In the genomic region with DNA sequence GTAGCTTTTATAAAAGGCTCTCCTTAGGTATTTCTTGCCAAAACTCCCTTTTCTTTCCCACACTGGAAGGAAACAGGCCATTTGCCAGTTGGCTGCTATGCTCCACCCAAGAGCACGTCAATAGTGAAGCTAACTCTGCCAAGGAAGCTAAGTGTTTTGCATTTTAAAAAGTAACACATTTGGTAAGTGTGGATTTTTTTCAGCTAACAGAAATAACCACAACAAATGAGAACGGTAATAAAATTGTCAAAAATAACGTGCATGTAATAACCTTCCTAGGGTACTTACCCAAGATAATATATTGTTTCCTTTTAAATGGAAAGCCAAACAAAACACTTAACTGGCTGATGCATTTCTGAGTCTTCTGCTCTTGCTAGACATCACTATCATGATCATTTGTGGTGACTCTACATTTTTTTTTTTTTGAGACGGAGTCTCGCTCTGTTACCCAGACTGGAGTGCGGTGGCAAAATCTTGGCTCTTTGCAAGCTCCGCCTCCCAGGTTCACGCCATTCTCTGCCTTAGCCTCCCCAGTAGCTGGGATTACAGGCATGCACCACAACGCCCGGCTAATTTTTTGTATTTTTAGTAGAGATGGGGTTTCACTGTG, we compare ENCODE assay signal across 11 cellular contexts. TPM values are rescaled to one million over a fixed set of nuclear protein-coding genes. Genes with fewer than 3 reads are reported as not detected.
DNase-seq lines count a peak whose midpoint lies in the region; ATAC-seq and TF ChIP-seq lines count a peak whose summit lies in the region.
"Had no signal": no experiment of that assay in that cellular context is flagged by ENCODE, and none has a peak within 500 bp of the region (broad histone marks: within the 10 kb centered on the region; RNA-seq: fewer than 3 reads in every experiment).

No MANE protein-coding gene starts in this region.

- H3K27me3 ChIP-seq in esophagus squamous epithelium = no peaks in the 10 kb centered on the region
- no peaks in the 10 kb centered on the region for H3K27me3 ChIP-seq in vagina

- H3K4me1 ChIP-seq in esophagus squamous epithelium (peaks cover 6 to 54% (median 21%) of the 10 kb centered on the region in 3 donors), vagina (peaks cover 55% of the 10 kb centered on the region)

- no peaks in the 10 kb centered on the region for H3K9me3 Mint-ChIP-seq in activated T-cell treated with anti-CD3 and anti-CD28 coated beads, Interleukin-2, amount 50 U/mL, for 72 hours
- no peaks in the 10 kb centered on the region for H3K9me3 Mint-ChIP-seq in natural killer cell
- H3K9me3 Mint-ChIP-seq: T-helper 1 cell treated with Interleukin-12 subunit alpha and Interleukin-12 subunit beta and Interleukin-4 antibody, amounts not matched to agents 30 μg/mL and 1 μg/mL, for 36 hours had no signal

- H3K9me3 ChIP-seq in esophagus squamous epithelium (no peaks in the 10 kb centered on the region), vagina (no peaks in the 10 kb centered on the region)

- H3K36me3 ChIP-seq in esophagus squamous epithelium (peaks cover 0 to 60% (median 21%) of the 10 kb centered on the region in 3 donors), vagina (peaks cover 0 to 17% of the 10 kb centered on the region in 2 donors)

- H3K4me3 ChIP-seq in esophagus squamous epithelium = peak overlapping the region in 2 of 4 donors; percentile 13 to 25
- peak overlapping the region; percentile 9 to 21 for H3K4me3 ChIP-seq in vagina

- intact Hi-C loops in esophagus squamous epithelium (cut with DNase I) (no loop called here), natural killer cell (cut with micrococcal nuclease) (loop anchor here (1.0 kb wide), 1 partner anchor 17 kb away; the partner anchor contains the start of gene HACD3), vagina (cut with DNase I) (no loop called here)

- peaks cover 54% of the 10 kb centered on the region for H3K4me1 Mint-ChIP-seq in activated T-cell treated with anti-CD3 and anti-CD28 coated beads, Interleukin-2, amount 50 U/mL, for 72 hours (ENCODE audit: low read depth)
- peaks cover 55 to 58% of the 10 kb centered on the region in 2 donors for H3K4me1 Mint-ChIP-seq in natural killer cell

- no peak for DNase-seq in activated T-cell treated with anti-CD3 and anti-CD28 coated beads, Interleukin-2, amount 50 U/mL, for 72 hours
- DNase-seq in activated T-cell treated with anti-CD3 and anti-CD28 coated beads, Interleukin-2, amount 50 U/mL, for 1 hour = no peak
- no peak for DNase-seq in esophagus squamous epithelium (lab: John Stamatoyannopoulos, UW)
- DNase-seq in natural killer cell = peak; percentile 37
- DNase-seq in vagina (ENCODE audit: extremely low spot score in 2 of 2) = no peak
- no peak for DNase-seq in DMS53 (lab: John Stamatoyannopoulos, UW)
- no peak for DNase-seq in NCI-H146 treated with DMSO at 0.1 percent for 48 hours (lab: John Stamatoyannopoulos, UW; ENCODE audit: unreplicated experiment)
- DNase-seq: activated gamma-delta T cell, NCI-H524 had no signal

- TF ChIP-seq CTCF in esophagus squamous epithelium (IDR thresholded peaks at IDR 0.05) = no peak
- TF ChIP-seq CTCF in natural killer cell (IDR thresholded peaks at IDR 0.05) = no peak
- no peak for TF ChIP-seq CTCF in vagina (IDR thresholded peaks at IDR 0.05)

- H3K4me3 Mint-ChIP-seq in activated T-cell treated with anti-CD3 and anti-CD28 coated beads, Interleukin-2, amount 50 U/mL, for 72 hours = peak overlapping the region in 1 of 2 donors; percentile 37
- peak overlapping the region; percentile 85 for H3K4me3 Mint-ChIP-seq in natural killer cell
- H3K4me3 Mint-ChIP-seq: T-helper 1 cell treated with Interleukin-12 subunit alpha and Interleukin-12 subunit beta and Interleukin-4 antibody, amounts not matched to agents 30 μg/mL and 1 μg/mL, for 36 hours had no signal

- H3K36me3 Mint-ChIP-seq in activated T-cell treated with anti-CD3 and anti-CD28 coated beads, Interleukin-2, amount 50 U/mL, for 72 hours (ENCODE audit: insufficient read depth in 2 of 2) = peaks cover 3 to 13% of the 10 kb centered on the region in 2 donors
- peaks cover 10% of the 10 kb centered on the region for H3K36me3 Mint-ChIP-seq in natural killer cell

- TF ChIP-seq POLR2A in esophagus squamous epithelium (IDR thresholded peaks at IDR 0.05) = no peak
- TF ChIP-seq POLR2A in vagina (IDR thresholded peaks at IDR 0.05) = no peak

- H3K27ac Mint-ChIP-seq in activated T-cell treated with anti-CD3 and anti-CD28 coated beads, Interleukin-2, amount 50 U/mL, for 72 hours = peak overlapping the region; percentile 86
- H3K27ac Mint-ChIP-seq in natural killer cell = peak overlapping the region; percentile 93 to 97
- H3K27ac Mint-ChIP-seq: T-helper 1 cell treated with Interleukin-12 subunit alpha and Interleukin-12 subunit beta and Interleukin-4 antibody, amounts not matched to agents 30 μg/mL and 1 μg/mL, for 36 hours had no signal

- H3K27me3 Mint-ChIP-seq in activated T-cell treated with anti-CD3 and anti-CD28 coated beads, Interleukin-2, amount 50 U/mL, for 72 hours (ENCODE audit: low read depth) = no peaks in the 10 kb centered on the region
- H3K27me3 Mint-ChIP-seq in natural killer cell (ENCODE audit: low read depth in 2 of 2) = no peaks in the 10 kb centered on the region

- WGBS in esophagus squamous epithelium, 2 donors = 27 to 29% methylated on average over 9 to 10 of the region's 10 CpGs

- ATAC-seq in activated T-cell treated with anti-CD3 and anti-CD28 coated beads, Interleukin-2, amount 50 U/mL, for 72 hours (replicated peaks in 1 of 2) = no peak
- ATAC-seq in natural killer cell (peak; percentile 52 to 62 (median 62)), GM19452 (IDR thresholded peaks at IDR 0.05; ENCODE audit: unreplicated experiment) (no peak)

- H3K27ac ChIP-seq in esophagus squamous epithelium (peak overlapping the region in 3 of 4 donors; percentile 51 to 66 (median 60)), vagina (peak overlapping the region; percentile 68)

RNA-seq across cellular contexts. Expression of gene DPP8, which starts 4.6 kb away (rescaled TPM):
- total RNA-seq in activated T-cell treated with anti-CD3 and anti-CD28 coated beads, Interleukin-2, amount 50 U/mL, for 72 hours = 10 to 100 TPM; 36.1 to 38.6 TPM
- total RNA-seq in esophagus squamous epithelium = 10 to 100 TPM; 19.8 to 30.5 (median 21.8) TPM
- 10 to 100 TPM; 51.7 to 64.8 (median 62.4) TPM for total RNA-seq in natural killer cell
- total RNA-seq in vagina = 28.2 TPM

RNA-seq across cellular contexts. Expression of gene HACD3, which starts 17.4 kb away (rescaled TPM):
- total RNA-seq in activated T-cell treated with anti-CD3 and anti-CD28 coated beads, Interleukin-2, amount 50 U/mL, for 72 hours = 10 to 100 TPM; 28.3 to 40.8 TPM
- 10 to 100 TPM; 14.7 to 53.2 (median 32.9) TPM for total RNA-seq in esophagus squamous epithelium
- total RNA-seq in natural killer cell = 10 to 100 TPM; 13.5 to 24.7 (median 15.1) TPM
- total RNA-seq in vagina = 30.2 TPM

Comparison
In these comparisons a context has a peak if more than half of its experiments do, and no peak if none do; other contexts are left out.
1. ATAC-seq: peak in natural killer cell (3 of 3); none in activated T-cell treated with anti-CD3 and anti-CD28 coated beads, Interleukin-2, amount 50 U/mL, for 72 hours (0 of 2) and GM19452 (single experiment).